10 cellular contexts compared by ENCODE assay signal in genomic region chr3:4721511-4721911, GRCh38.
DNase-seq lines count a peak whose midpoint lies in the region; ATAC-seq and TF ChIP-seq lines count a peak whose summit lies in the region.
"Had no signal": no experiment of that assay in that cellular context is flagged by ENCODE, and none has a peak within 500 bp of the region (broad histone marks: within the 10 kb centered on the region; RNA-seq: fewer than 3 reads in every experiment).

No MANE protein-coding gene starts in this region.

- peak overlapping the region in 9 of 12 donors; percentile 12 to 73 (median 58) for H3K27ac ChIP-seq in heart left ventricle
- peak overlapping the region; percentile 71 for H3K27ac ChIP-seq in mammary epithelial cell (ENCODE audit: insufficient read depth, low read depth, low read length)
- H3K27ac ChIP-seq in mucosa of rectum (ENCODE audit: low read depth in 2 of 2, low read length in 2 of 2) = peak overlapping the region; percentile 13 to 26
- H3K27ac ChIP-seq in upper lobe of left lung = peak overlapping the region; percentile 7 to 37 (median 23)
- H3K27ac ChIP-seq: C4-2B had no signal

- no peak for TF ChIP-seq EP300 in upper lobe of left lung (IDR thresholded peaks at IDR 0.05)

- no TSS peak for BruUV-seq in mammary epithelial cell (replicated peaks; lab: Mats Ljungman, UMichigan)

- H3K4me1 ChIP-seq in heart left ventricle (peaks cover 0 to 70% (median 41%) of the 10 kb centered on the region in 12 donors), mammary epithelial cell (ENCODE audit: insufficient read depth, low read length) (peaks cover 26% of the 10 kb centered on the region), mucosa of rectum (ENCODE audit: control insufficient read depth in 2 of 2, insufficient read depth in 2 of 2, low read length in 2 of 2) (peaks cover 12 to 30% of the 10 kb centered on the region in 2 donors), upper lobe of left lung (peaks cover 13 to 44% (median 24%) of the 10 kb centered on the region in 4 donors)

- H4K20me1 ChIP-seq in mammary epithelial cell (ENCODE audit: insufficient read depth, low read length) = no peaks in the 10 kb centered on the region

- TF ChIP-seq POLR2A in heart left ventricle (IDR thresholded peaks at IDR 0.05) (no peak), upper lobe of left lung (IDR thresholded peaks at IDR 0.05) (no peak)

- 79 to 89% (median 83%) methylated on average over 9 of the region's 9 CpGs for WGBS in heart left ventricle, 4 donors
- WGBS in mammary epithelial cell (ENCODE audit: low coverage, missing lambda C conversion rate) = 46% methylated on average over 9 of the region's 9 CpGs
- 78 to 93% methylated on average over 9 of the region's 9 CpGs for WGBS in upper lobe of left lung, 2 donors

- dilution Hi-C loops in mammary epithelial cell (cut with HindIII; ENCODE audit: low sequenced_read_pairs) = no loop called here

- intact Hi-C loops in heart left ventricle (cut with DNase I) = loop anchor here (2.0 to 10.0 kb wide), 11 partner anchors 103 to 306 kb away; partner anchors contain the start of gene BHLHE40 (in 2 of the 10)
- intact Hi-C loops in Right ventricle myocardium inferior (cut with DNase I) = loop anchor here (2.0 to 5.0 kb wide), 2 partner anchors 51 to 257 kb away; partner anchors contain the start of gene BHLHE40
- intact Hi-C loops in mammary epithelial cell (cut with micrococcal nuclease) = no loop called here

- no peaks in the 10 kb centered on the region for H3K27me3 ChIP-seq in heart left ventricle
- no peaks in the 10 kb centered on the region for H3K27me3 ChIP-seq in mammary epithelial cell (ENCODE audit: insufficient read depth, low read length)
- no peaks in the 10 kb centered on the region for H3K27me3 ChIP-seq in mucosa of rectum (ENCODE audit: control insufficient read depth in 2 of 2, insufficient read depth in 2 of 2, low read length in 2 of 2)
- no peaks in the 10 kb centered on the region for H3K27me3 ChIP-seq in upper lobe of left lung

- H2AFZ ChIP-seq in mammary epithelial cell (ENCODE audit: low read depth, low read length) = peak overlapping the region; percentile 12

- ATAC-seq in heart left ventricle = no peak
- no peak for ATAC-seq in Right ventricle myocardium inferior
- peak in 1 of 2 donors; percentile 56 for ATAC-seq in upper lobe of left lung (ENCODE audit: low FRiP score in 2 of 2)

- no peaks in the 10 kb centered on the region for H3K79me2 ChIP-seq in mammary epithelial cell (ENCODE audit: insufficient read depth, low read length)

- H3K9me3 ChIP-seq in heart left ventricle = no peaks in the 10 kb centered on the region
- H3K9me3 ChIP-seq in mammary epithelial cell (replicated peaks; ENCODE audit: insufficient read depth, low read length) = no peaks in the 10 kb centered on the region
- no peaks in the 10 kb centered on the region for H3K9me3 ChIP-seq in mucosa of rectum (ENCODE audit: control insufficient read depth in 2 of 2, low read length in 2 of 2)
- no peaks in the 10 kb centered on the region for H3K9me3 ChIP-seq in upper lobe of left lung

- CTCF ChIA-PET in mammary epithelial cell (lab: Charles Lee; ENCODE audit: low non-redundant PET) = interaction anchor here (0.7 to 2.0 kb wide), 5 partner anchors 10 to 468 kb away, joined by 4 to 17 read pairs (median 5); no protein-coding TSS in a partner anchor

- H3K4me3 ChIP-seq in heart left ventricle (no peak overlapping the region), mammary epithelial cell (replicated peaks in 1 of 3; ENCODE audit: insufficient read depth in 1 of 3, low read depth in 2 of 3, low read length in 3 of 3) (no peak overlapping the region), mucosa of rectum (ENCODE audit: low read length in 2 of 2) (no peak overlapping the region), upper lobe of left lung (no peak overlapping the region)

- peak overlapping the region; percentile 38 for H3K4me2 ChIP-seq in mammary epithelial cell (ENCODE audit: insufficient read depth, low read depth, low read length)

- no peak for TF ChIP-seq CTCF in heart left ventricle (IDR thresholded peaks at IDR 0.05)
- no peak for TF ChIP-seq CTCF in mammary epithelial cell (conservative IDR thresholded peaks at IDR 0.05 in 1 of 2, IDR thresholded peaks at IDR 0.05 in 1 of 2; ENCODE audit: extremely low read depth in 1 of 2, insufficient read depth in 1 of 2, low read depth in 1 of 2, low read length in 2 of 2)
- no peak for TF ChIP-seq CTCF in upper lobe of left lung (IDR thresholded peaks at IDR 0.05)

- H3K36me3 ChIP-seq in heart left ventricle (peaks cover 0 to 22% (median 4%) of the 10 kb centered on the region in 9 donors), mammary epithelial cell (ENCODE audit: insufficient read depth, low read length) (no peaks in the 10 kb centered on the region), mucosa of rectum (ENCODE audit: control insufficient read depth in 2 of 2, insufficient read depth in 2 of 2, low read length in 2 of 2) (no peaks in the 10 kb centered on the region), upper lobe of left lung (peaks cover 0 to 10% (median 2%) of the 10 kb centered on the region in 4 donors)

- in situ Hi-C loops in mammary epithelial cell (cut with MboI; ENCODE audit: low sequenced_read_pairs in 2 of 2) = loop anchor here (5.0 to 10.0 kb wide), 3 partner anchors 256 to 313 kb away; partner anchors contain the start of gene BHLHE40 (in 1 of the 2)

- DNase-seq in heart left ventricle = no peak
- DNase-seq in Right ventricle myocardium inferior (ENCODE audit: missing footprints) = no peak
- peak; percentile 90 for DNase-seq in mammary epithelial cell
- DNase-seq in upper lobe of left lung = no peak
- no peak for DNase-seq in cerebellar nuclear complex (lab: John Stamatoyannopoulos, UW)
- no peak for DNase-seq in activated naive CD4-positive, alpha-beta T cell (lab: John Stamatoyannopoulos, UW)
- no peak for DNase-seq in DMS79 treated with DMSO at 0.1 percent for 48 hours (lab: John Stamatoyannopoulos, UW)
- DNase-seq: stimulated activated CD4-positive, alpha-beta T cell treated with anti-CD3 and anti-CD28 coated beads, Interleukin-2, amount 100 ng/mL, for 48 hours had no signal

- H3K9ac ChIP-seq in mammary epithelial cell (ENCODE audit: insufficient read depth, low read length) = peak overlapping the region; percentile 38
- H3K9ac ChIP-seq in mucosa of rectum (ENCODE audit: low read depth in 1 of 2, low read length in 2 of 2) = peak overlapping the region in 1 of 2 donors; percentile 29

Comparison
In these comparisons a context has a peak if more than half of its experiments do, and no peak if none do; other contexts are left out.
1. H3K27ac ChIP-seq: peak in every context shown above with its lines; median percentile 71 in mammary epithelial cell; 58 in heart left ventricle; 23 in upper lobe of left lung; 20 in mucosa of rectum.